In the genomic region with DNA sequence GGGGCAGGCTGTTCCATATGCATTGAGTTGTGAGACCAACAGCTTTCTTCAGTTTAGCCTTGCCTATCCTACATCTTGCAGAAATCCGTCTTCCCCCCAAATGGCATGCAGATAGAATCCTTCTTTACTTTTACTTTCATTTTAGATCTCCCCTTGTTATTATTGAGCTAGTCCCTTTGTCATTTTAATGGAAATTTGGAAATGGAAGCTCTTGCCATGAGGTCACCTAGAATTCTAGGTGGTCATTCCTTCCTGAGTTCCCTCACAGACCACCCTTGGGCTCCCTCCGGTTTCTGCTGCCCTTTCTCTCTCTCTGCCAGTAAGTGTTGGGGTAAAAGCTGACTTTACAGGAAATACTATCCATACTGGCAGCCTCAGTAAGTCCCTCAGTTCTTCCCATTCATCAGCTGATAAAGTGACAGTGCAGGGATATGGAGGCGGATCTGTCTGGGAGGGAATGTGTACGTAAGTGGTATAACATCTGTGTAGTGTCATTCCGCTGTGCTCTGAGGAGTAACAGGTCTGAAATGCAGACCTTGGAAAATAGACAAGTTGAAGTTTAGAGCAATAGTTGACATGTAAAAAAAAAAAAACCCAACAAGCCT, we compare ENCODE assay signal across 13 cellular contexts. TPM values are rescaled to one million over a fixed set of nuclear protein-coding genes. Genes with fewer than 3 reads are reported as not detected.
DNase-seq lines count a peak whose midpoint lies in the region; ATAC-seq, FAIRE-seq and TF ChIP-seq lines count a peak whose summit lies in the region.
"Had no signal": no experiment of that assay in that cellular context is flagged by ENCODE, and none has a peak within 500 bp of the region (broad histone marks: within the 10 kb centered on the region; RNA-seq: fewer than 3 reads in every experiment).

No MANE protein-coding gene starts in this region.

- H3K4me3 Mint-ChIP-seq in activated T-helper 17 cell treated with anti-CD3 and anti-CD28 coated beads, Interleukin-2, amount 50 U/mL, for 72 hours: peak overlapping the region; percentile 88

- no peak overlapping the region for H3K4me2 ChIP-seq in HepG2 (ENCODE audit: low read depth, low read length)

- H3K36me3 Mint-ChIP-seq in activated T-helper 17 cell treated with anti-CD3 and anti-CD28 coated beads, Interleukin-2, amount 50 U/mL, for 72 hours (ENCODE audit: low read depth): peaks cover 33% of the 10 kb centered on the region

- H3K9ac ChIP-seq in liver (ENCODE audit: low read depth in 1 of 2, low read length in 2 of 2) (no peak overlapping the region), HepG2 (ENCODE audit: insufficient read depth, low read depth, low read length) (no peak overlapping the region)
- H3K9ac ChIP-seq: GM23248 had no signal

- H3K9me3 ChIP-seq in liver (ENCODE audit: control insufficient read depth in 4 of 4, low read length in 3 of 4) (no peaks in the 10 kb centered on the region), HepG2 (ENCODE audit: low read length) (no peaks in the 10 kb centered on the region), uterus (no peaks in the 10 kb centered on the region)

- FAIRE-seq in HepG2 (lab: Jason Lieb, UNC): no peak

- TF ChIP-seq POLR2A in HepG2 (IDR thresholded peaks at IDR 0.05; ENCODE audit: insufficient read depth in 1 of 2, low read depth in 2 of 2, low read length in 2 of 2): no peak
- no peak for TF ChIP-seq POLR2A in uterus (IDR thresholded peaks at IDR 0.05)

- H3K4me1 Mint-ChIP-seq in activated T-helper 17 cell treated with anti-CD3 and anti-CD28 coated beads, Interleukin-2, amount 50 U/mL, for 72 hours: peaks cover 72% of the 10 kb centered on the region

- H3K27ac Mint-ChIP-seq in activated T-helper 17 cell treated with anti-CD3 and anti-CD28 coated beads, Interleukin-2, amount 50 U/mL, for 72 hours: peak overlapping the region; percentile 89

- TF ChIP-seq RAD21 in liver (IDR thresholded peaks at IDR 0.05) (no peak), HepG2 (CRISPR knock-in tag; IDR thresholded peaks at IDR 0.05) (no peak)

- H3K27me3 Mint-ChIP-seq in activated T-helper 17 cell treated with anti-CD3 and anti-CD28 coated beads, Interleukin-2, amount 50 U/mL, for 72 hours: no peaks in the 10 kb centered on the region

- H3K4me3 ChIP-seq in liver (ENCODE audit: low read depth in 1 of 3, low read length in 3 of 3) (no peak overlapping the region), HepG2 (replicated peaks in 1 of 3; ENCODE audit: insufficient read depth in 1 of 3, low read depth in 2 of 3, low read length in 3 of 3) (no peak overlapping the region), uterus (no peak overlapping the region)
- H3K4me3 ChIP-seq: GM23248 had no signal

- no peaks in the 10 kb centered on the region for H3K79me2 ChIP-seq in HepG2 (ENCODE audit: insufficient read depth, low read length)

- H4K20me1 ChIP-seq in HepG2 (ENCODE audit: insufficient read depth, low read length): no peaks in the 10 kb centered on the region

- no TSS peak for BruUV-seq in HepG2 (replicated peaks; lab: Mats Ljungman, UMichigan)

- peak overlapping the region; percentile 27 to 51 for H3K27ac ChIP-seq in liver (ENCODE audit: low read depth in 1 of 2, low read length in 2 of 2)
- H3K27ac ChIP-seq in HepG2 (ENCODE audit: extremely low read length, insufficient read depth, low read length): no peak overlapping the region
- peak overlapping the region; percentile 16 to 68 for H3K27ac ChIP-seq in uterus
- H3K27ac ChIP-seq: GM23248 had no signal

- intact Hi-C loops in HepG2 (cut with micrococcal nuclease; ENCODE audit: unreplicated experiment): no loop called here
- intact Hi-C loops in uterus (cut with DNase I; ENCODE audit: low total_unique reads): no loop called here

- TF ChIP-seq EP300 in HepG2 (IDR thresholded peaks at IDR 0.05; ENCODE audit: low read depth in 2 of 2, low read length in 2 of 2) (no peak), HepG2 (CRISPR knock-in tag; IDR thresholded peaks at IDR 0.05; ENCODE audit: borderline replicate concordance) (no peak)

- no peaks in the 10 kb centered on the region for H3K27me3 ChIP-seq in liver (ENCODE audit: control insufficient read depth in 4 of 4, insufficient read depth in 4 of 4, low read length in 3 of 4)
- peaks cover 0 to 41% of the 10 kb centered on the region in 2 experiments; a peak in 3 of 5 replicates for H3K27me3 ChIP-seq in HepG2 (ENCODE audit: control insufficient read depth in 1 of 2, insufficient read depth in 2 of 2, low read length in 2 of 2)
- H3K27me3 ChIP-seq in uterus: no peaks in the 10 kb centered on the region

- no peak for DNase-seq in HepG2 (ENCODE audit: low spot score)
- no peak for DNase-seq in left lobe of liver (ENCODE audit: low spot score)
- DNase-seq in uterus: no peak
- DNase-seq in stimulated activated CD4-positive, alpha-beta T cell treated with anti-CD3 and anti-CD28 coated beads, Interleukin-2, amount 100 ng/mL, for 48 hours: no peak
- DNase-seq: C1 segment of cervical spinal cord; GM23248; NCI-H2171; stimulated activated CD4-positive, alpha-beta T cell treated with anti-CD3 and anti-CD28 coated beads, Interleukin-4, amount 100 ng/mL, for 4 hours had no signal

- TF ChIP-seq CTCF in liver (IDR thresholded peaks at IDR 0.05; ENCODE audit: low read depth, low read length, missing input control) (no peak), HepG2 (CRISPR knock-in tag; IDR thresholded peaks at IDR 0.05) (no peak), uterus (IDR thresholded peaks at IDR 0.05) (no peak)

- H2AFZ ChIP-seq in HepG2 (ENCODE audit: low read length): no peak overlapping the region
- H2AFZ ChIP-seq: GM23248 had no signal

- POLR2A ChIA-PET in HepG2 (lab: Yijun Ruan, JAX): no interaction called here

- WGBS in liver: 75% methylated on average over 5 of the region's 5 CpGs
- WGBS in HepG2 (ENCODE audit: low lambda C conversion rate): 18% methylated on average over 5 of the region's 5 CpGs

- no peaks in the 10 kb centered on the region for H3K36me3 ChIP-seq in liver (ENCODE audit: control insufficient read depth in 4 of 4, insufficient read depth in 3 of 4, low read depth in 1 of 4, low read length in 3 of 4)
- no peaks in the 10 kb centered on the region for H3K36me3 ChIP-seq in HepG2 (replicated peaks in 1 of 2; ENCODE audit: control insufficient read depth in 1 of 2, insufficient read depth in 2 of 2, low read length in 2 of 2)
- H3K36me3 ChIP-seq in uterus: no peaks in the 10 kb centered on the region

- no peak for ATAC-seq in HepG2
- ATAC-seq in activated T-helper 17 cell treated with anti-CD3 and anti-CD28 coated beads, Interleukin-2, amount 50 U/mL, for 72 hours (replicated peaks): no peak
- ATAC-seq in left lobe of liver: peak; percentile 44
- ATAC-seq in HG02840 (IDR thresholded peaks at IDR 0.05; ENCODE audit: low FRiP score, unreplicated experiment): no peak
- no peak for ATAC-seq in HG02884 (IDR thresholded peaks at IDR 0.05; ENCODE audit: unreplicated experiment)

- CTCF ChIA-PET in HepG2 (lab: Yijun Ruan, JAX; ENCODE audit: low intra/inter-chr PET ratio, low total read pairs): no interaction called here

- H3K4me1 ChIP-seq in liver (ENCODE audit: control insufficient read depth in 4 of 4, insufficient read depth in 4 of 4, low read length in 3 of 4) (peaks cover 0 to 8% (median 2%) of the 10 kb centered on the region in 4 donors), HepG2 (ENCODE audit: insufficient read depth, low read length) (no peaks in the 10 kb centered on the region), uterus (peaks cover 4 to 12% of the 10 kb centered on the region in 2 donors)

- no peaks in the 10 kb centered on the region for H3K9me3 Mint-ChIP-seq in activated T-helper 17 cell treated with anti-CD3 and anti-CD28 coated beads, Interleukin-2, amount 50 U/mL, for 72 hours

- in situ Hi-C loops in HepG2 (cut with HindIII; ENCODE audit: extremely low pct_ligation_motif_present, low pct_unique_long_range_greater_than_20kb): no loop called here

TF ChIP-seq in liver, 16 proteins besides CTCF, POLR2A, EP300 and RAD21 (continues in another document):
- TF ChIP-seq NR2F2 (IDR thresholded peaks at IDR 0.05) (no peak), YY1 (IDR thresholded peaks at IDR 0.05) (no peak)
- TF ChIP-seq, protein P1, sequence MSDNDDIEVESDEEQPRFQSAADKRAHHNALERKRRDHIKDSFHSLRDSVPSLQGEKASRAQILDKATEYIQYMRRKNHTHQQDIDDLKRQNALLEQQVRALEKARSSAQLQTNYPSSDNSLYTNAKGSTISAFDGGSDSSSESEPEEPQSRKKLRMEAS (IDR thresholded peaks at IDR 0.05): no peak

TF ChIP-seq in HepG2, 621 proteins besides CTCF, POLR2A, EP300 and RAD21 (continues in another document):
- TF ChIP-seq CREB1 (IDR thresholded peaks at IDR 0.05) (no peak), CREB1 (CRISPR knock-in tag; IDR thresholded peaks at IDR 0.05) (no peak), ELF4 (CRISPR knock-in tag; IDR thresholded peaks at IDR 0.05; ENCODE audit: borderline replicate concordance) (no peak)

RNA-seq across cellular contexts. Expression of a gene that starts 30.3 kb away (rescaled TPM):
- total RNA-seq in liver (1 to 10 TPM; 6.4 to 7.0 TPM), HepG2 (2016; rRNA removed; fragmentation: Illumina TruSeq; extraction: Trizol) (not detected in 2 replicates), left lobe of liver (4.7 TPM), uterus (10 to 100 TPM in 1 of 4 donors, 1 to 10 TPM in 3; 3.1 to 11.4 (median 6.6) TPM)
- polyA plus RNA-seq in liver (1 to 10 TPM; 3.5 to 4.2 TPM), HepG2 (2011; rRNA removed) (not detected in 2 replicates)
- not detected in 2 replicates for total RNA-seq in HepG2 (2016; cell fraction: cytosol; rRNA removed; fragmentation: Illumina TruSeq; extraction: Trizol; ENCODE audit: low read depth)
- not detected in 2 replicates for total RNA-seq in HepG2 (2016; cell fraction: insoluble cytoplasmic fraction; rRNA removed; fragmentation: Illumina TruSeq; extraction: Trizol)
- total RNA-seq in HepG2 (2016; cell fraction: membrane; rRNA removed; fragmentation: Illumina TruSeq; extraction: Trizol): not detected in 2 replicates
- not detected in 2 replicates for total RNA-seq in HepG2 (2016; cell fraction: nucleus; rRNA removed; fragmentation: Illumina TruSeq; extraction: Trizol)
- not detected in 2 replicates for polyA plus RNA-seq in HepG2 (2011; cell fraction: cytosol; rRNA removed)
- polyA plus RNA-seq in HepG2 (2011; cell fraction: nucleus; rRNA removed): not detected in 2 replicates
- not detected in 2 replicates for polyA plus RNA-seq in HepG2 (2012)
- polyA plus RNA-seq in HepG2 (2016; cell fraction: cytosol; fragmentation: Illumina TruSeq; extraction: Trizol; ENCODE audit: low read depth): not detected in 2 replicates
- polyA plus RNA-seq in HepG2 (2016; cell fraction: insoluble cytoplasmic fraction; fragmentation: Illumina TruSeq; extraction: Trizol; ENCODE audit: low read depth): not detected in 2 replicates
- polyA plus RNA-seq in HepG2 (2016; cell fraction: membrane; fragmentation: Illumina TruSeq; extraction: Trizol; ENCODE audit: low read depth): not detected in 2 replicates
- not detected in 2 replicates for polyA plus RNA-seq in HepG2 (2016; cell fraction: nucleus; fragmentation: Illumina TruSeq; extraction: Trizol; ENCODE audit: insufficient read depth, low read depth)
- 1.2 TPM in 1 of 2 replicates, not detected in the other for polyA minus RNA-seq in HepG2 (2011; rRNA and poly(A)+ RNA removed; ENCODE audit: low replicate concordance)
- not detected in 2 replicates for polyA minus RNA-seq in HepG2 (2011; cell fraction: cytosol; rRNA and poly(A)+ RNA removed)
- polyA minus RNA-seq in HepG2 (2011; cell fraction: nucleus; rRNA and poly(A)+ RNA removed): not detected in 2 replicates
- 10 to 100 TPM; 54.0 to 95.9 TPM for total RNA-seq in activated T-helper 17 cell treated with anti-CD3 and anti-CD28 coated beads, Interleukin-2, amount 50 U/mL, for 72 hours
- total RNA-seq: GM23248, myocyte had no signal
- polyA plus RNA-seq: GM23248 had no signal
